In genomic region chr10:15141136-15142067, GRCh38 we compare ENCODE assay signal across 8 cellular contexts. TPM values are rescaled to one million over a fixed set of nuclear protein-coding genes. Genes with fewer than 3 reads are reported as not detected.
DNase-seq lines count a peak whose midpoint lies in the region; ATAC-seq lines count a peak whose summit lies in the region.

No MANE protein-coding gene starts in this region.

- no peaks in the 10 kb centered on the region for H3F3A ChIP-seq in GM23248 (ENCODE audit: insufficient read depth)

- no peaks in the 10 kb centered on the region for H3K9me3 ChIP-seq in GM23248 (ENCODE audit: low read depth)

- no peak overlapping the region for H3K4me2 ChIP-seq in GM23248 (ENCODE audit: unreplicated experiment)

- no peak overlapping the region for H2AFZ ChIP-seq in GM23248

- ATAC-seq in GM18508 (IDR thresholded peaks at IDR 0.05; ENCODE audit: insufficient read depth, unreplicated experiment) (peak; percentile 88), HG02571 (IDR thresholded peaks at IDR 0.05; ENCODE audit: unreplicated experiment) (peak; percentile 76)

- no peaks in the 10 kb centered on the region; the same call in 1 of the 2 replicates for H4K20me1 ChIP-seq in GM23248 (ENCODE audit: insufficient read depth)

- peaks cover 11% of the 10 kb centered on the region; the same call in 1 of the 2 replicates for H3K4me1 ChIP-seq in GM23248 (ENCODE audit: insufficient read depth)

- no peak overlapping the region for H3K9ac ChIP-seq in GM23248

- DNase-seq in NCI-H524 treated with DMSO at 0.1 percent for 48 hours (lab: John Stamatoyannopoulos, UW) (peak; percentile 2), hippocampal formation (lab: John Stamatoyannopoulos, UW) (peak; percentile 13 to 57), ecto neural progenitor cell (ENCODE audit: low spot score) (no peak), GM23248 (no peak), dedifferentiated amniotic fluid mesenchymal stem cell (ENCODE audit: extremely low spot score) (no peak), activated gamma-delta T cell treated with Interleukin-2 at 50 U/mL for 16 hours (no peak)

- no peak overlapping the region for H3K27ac ChIP-seq in GM23248

- H3K79me2 ChIP-seq in GM23248 (ENCODE audit: insufficient read depth) = peaks cover 60% of the 10 kb centered on the region

- no peaks in the 10 kb centered on the region for H3K9me2 ChIP-seq in GM23248 (ENCODE audit: insufficient read depth)

- peaks cover 9% of the 10 kb centered on the region; the same call in 1 of the 2 replicates for H3K36me3 ChIP-seq in GM23248 (ENCODE audit: low read depth)

- WGBS in GM23248 (ENCODE audit: low coverage in 1 of 2, low lambda C conversion rate in 2 of 2, missing lambda C conversion rate in 2 of 2), 2 experiments = 86 to 87% methylated on average over 16 of the region's 16 CpGs

- in situ Hi-C loops in GM23248 (cut with MboI) = no loop called here

- no peak overlapping the region for H3K4me3 ChIP-seq in GM23248

- no peaks in the 10 kb centered on the region for H3K27me3 ChIP-seq in GM23248 (replicated peaks; ENCODE audit: insufficient read depth)

RNA-seq across cellular contexts. Expression of gene NMT2, which starts 27.1 kb away (rescaled TPM):
- 28.6 and 35.9 TPM in 2 replicates for total RNA-seq in GM23248 (2014; rRNA removed; shearing (Covaris generic))
- 24.9 and 26.3 TPM in 2 replicates for polyA plus RNA-seq in GM23248 (2016; fragmentation: Nextera tagmentation; extraction: Ambion mirVana)

RNA-seq across cellular contexts. Expression of gene RPP38, which starts 44.2 kb away (rescaled TPM):
- 8.0 and 8.9 TPM in 2 replicates for total RNA-seq in GM23248 (2014; rRNA removed; shearing (Covaris generic))
- 19.0 and 22.1 TPM in 2 replicates for polyA plus RNA-seq in GM23248 (2016; fragmentation: Nextera tagmentation; extraction: Ambion mirVana)

RNA-seq across cellular contexts. Expression of gene ACBD7, which starts 52.8 kb away (rescaled TPM):
- 0.11 and 0.13 TPM in 2 replicates for total RNA-seq in GM23248 (2014; rRNA removed; shearing (Covaris generic))
- not detected in 2 replicates for polyA plus RNA-seq in GM23248 (2016; fragmentation: Nextera tagmentation; extraction: Ambion mirVana)

Comparison
In these comparisons a context has a peak if more than half of its experiments do, and no peak if none do; other contexts are left out.
1. DNase-seq: peak in NCI-H524 treated with DMSO at 0.1 percent for 48 hours (single experiment) and hippocampal formation (2 of 2); none in ecto neural progenitor cell (single experiment), GM23248 (single experiment), dedifferentiated amniotic fluid mesenchymal stem cell (single experiment) and activated gamma-delta T cell treated with Interleukin-2 at 50 U/mL for 16 hours (single experiment).